Comparison of ENCODE assay signal across 9 cellular contexts in the genomic region with DNA sequence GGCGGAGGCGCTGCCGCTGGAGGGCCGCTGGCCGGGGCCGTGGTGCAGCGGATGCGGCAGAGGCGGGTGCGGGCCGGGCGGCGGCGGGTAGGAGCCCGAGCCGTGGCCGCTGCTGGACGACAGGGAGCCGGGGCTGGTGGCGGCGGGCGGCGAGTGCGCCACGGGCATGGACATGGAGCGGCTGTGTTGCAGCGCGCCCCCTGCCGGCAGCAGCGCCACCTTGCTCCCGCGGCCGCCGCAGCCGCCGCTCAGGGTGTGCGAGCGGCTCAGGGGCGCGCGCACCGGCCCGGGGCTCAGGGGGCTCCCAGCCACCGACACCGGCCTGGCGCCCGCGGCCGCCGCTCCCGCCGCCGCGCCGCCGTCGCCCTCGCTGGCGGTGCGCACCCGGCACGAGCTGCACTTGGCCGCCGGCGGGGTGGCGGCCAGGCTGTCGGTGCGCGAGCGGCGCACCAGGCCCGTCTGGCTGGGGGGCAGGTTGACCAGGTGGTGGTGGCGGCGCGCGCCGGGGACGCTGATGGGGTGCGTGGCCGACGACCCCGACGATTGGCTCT. TPM values are rescaled to one million over a fixed set of nuclear protein-coding genes. Genes with fewer than 3 reads are reported as not detected.
DNase-seq lines count a peak whose midpoint lies in the region; ATAC-seq and TF ChIP-seq lines count a peak whose summit lies in the region.
"Had no signal": no experiment of that assay in that cellular context is flagged by ENCODE, and none has a peak within 500 bp of the region (broad histone marks: within the 10 kb centered on the region; RNA-seq: fewer than 3 reads in every experiment).

No MANE protein-coding gene starts in this region.

- H3K36me3 Mint-ChIP-seq in stimulated activated naive B cell treated with anti-CD40 and anti-IgM and Interleukin-4, amounts not matched to agents 10 μg/mL and 1 μg/mL and 100 μg/mL, for 72 hours, result peaks cover 0 to 9% of the 10 kb centered on the region in 2 donors

- peaks cover 17 to 21% of the 10 kb centered on the region in 2 donors for H3K4me1 Mint-ChIP-seq in stimulated activated naive B cell treated with anti-CD40 and anti-IgM and Interleukin-4, amounts not matched to agents 10 μg/mL and 1 μg/mL and 100 μg/mL, for 72 hours

- peak; percentile 74 for DNase-seq in DMS53 (lab: John Stamatoyannopoulos, UW)
- DNase-seq in DMS53 treated with DMSO at 0.1 percent for 48 hours (lab: John Stamatoyannopoulos, UW; ENCODE audit: unreplicated experiment), result no peak
- DNase-seq in NCI-H510A treated with DMSO at 0.1 percent for 48 hours (lab: John Stamatoyannopoulos, UW), result peak; percentile 60
- DNase-seq in activated T-cell treated with anti-CD3 and anti-CD28 coated beads, Interleukin-2, amount 50 U/mL, for 1 hour, result peak; percentile 77
- peak; percentile 79 to 90 for DNase-seq in erythroblast (lab: John Stamatoyannopoulos, UW)
- peak; percentile 46 for DNase-seq in stimulated activated naive B cell treated with anti-CD40 and anti-IgM and Interleukin-4, amounts not matched to agents 10 μg/mL and 1 μg/mL and 100 μg/mL, for 72 hours

- ATAC-seq in stimulated activated naive B cell treated with anti-CD40 and anti-IgM and Interleukin-4, amounts not matched to agents 10 μg/mL and 1 μg/mL and 100 μg/mL, for 72 hours (replicated peaks), result peak; percentile 35 to 41
- ATAC-seq in GM21381 (IDR thresholded peaks at IDR 0.05; ENCODE audit: unreplicated experiment), result no peak

- TF ChIP-seq POLR2A in erythroblast (IDR thresholded peaks at IDR 0.05; ENCODE audit: low read length), result no peak

- peak overlapping the region; percentile 54 for H3K4me3 ChIP-seq in mononuclear cell (ENCODE audit: low read length)

- H3K9me3 ChIP-seq in mononuclear cell (ENCODE audit: low read depth, low read length), result no peaks in the 10 kb centered on the region

- no peaks in the 10 kb centered on the region for H3K27me3 Mint-ChIP-seq in stimulated activated naive B cell treated with anti-CD40 and anti-IgM and Interleukin-4, amounts not matched to agents 10 μg/mL and 1 μg/mL and 100 μg/mL, for 72 hours

- no peaks in the 10 kb centered on the region for H3K27me3 ChIP-seq in mononuclear cell (ENCODE audit: insufficient read depth, low read length)

- peaks cover 59% of the 10 kb centered on the region for H3K4me1 ChIP-seq in mononuclear cell (ENCODE audit: insufficient read depth, low read length)

- peaks cover 0 to 1% of the 10 kb centered on the region in 2 donors for H3K9me3 Mint-ChIP-seq in stimulated activated naive B cell treated with anti-CD40 and anti-IgM and Interleukin-4, amounts not matched to agents 10 μg/mL and 1 μg/mL and 100 μg/mL, for 72 hours
- H3K9me3 Mint-ChIP-seq: central memory CD8-positive, alpha-beta T cell had no signal

- peak overlapping the region; percentile 52 to 61 for H3K4me3 Mint-ChIP-seq in stimulated activated naive B cell treated with anti-CD40 and anti-IgM and Interleukin-4, amounts not matched to agents 10 μg/mL and 1 μg/mL and 100 μg/mL, for 72 hours
- H3K4me3 Mint-ChIP-seq: central memory CD8-positive, alpha-beta T cell had no signal

- no peak overlapping the region for H3K27ac Mint-ChIP-seq in stimulated activated naive B cell treated with anti-CD40 and anti-IgM and Interleukin-4, amounts not matched to agents 10 μg/mL and 1 μg/mL and 100 μg/mL, for 72 hours

RNA-seq across cellular contexts. Expression of a gene that starts 1.7 kb away (rescaled TPM):
- 48.1 TPM for total RNA-seq in mononuclear cell
